ENCODE assay signal across 8 cellular contexts in genomic region chr7:80681272-80681885, GRCh38. TPM values are rescaled to one million over a fixed set of nuclear protein-coding genes. Genes with fewer than 3 reads are reported as not detected.
DNase-seq lines count a peak whose midpoint lies in the region; ATAC-seq, FAIRE-seq and TF ChIP-seq lines count a peak whose summit lies in the region.

No MANE protein-coding gene starts in this region.

- 0 out of 2 replicates have a peak, but pooled peaks cover 4% of the 10 kb centered on the region for H3F3A ChIP-seq in GM23338 (replicated peaks; ENCODE audit: low read depth)

- TF ChIP-seq CTCF in GM23338 (conservative IDR thresholded peaks at IDR 0.05; ENCODE audit: low read depth in 2 of 2) (peak; percentile 25 to 37; a peak in 3 of 4 replicates), retinal pigment epithelial cell (conservative IDR thresholded peaks at IDR 0.05; ENCODE audit: low read depth, low read length) (peak; percentile 61), kidney (IDR thresholded peaks at IDR 0.05; ENCODE audit: borderline replicate concordance, extremely low read depth, insufficient read depth) (no peak)

- FAIRE-seq in kidney (lab: Jason Lieb, UNC) = no peak

- no peak overlapping the region for H3K27ac Mint-ChIP-seq in GM23338

- intact Hi-C loops in kidney (cut with DNase I) = no loop called here

- peak; percentile 25 for DNase-seq in DMS 273 treated with DMSO at 0.1 percent for 48 hours (lab: John Stamatoyannopoulos, UW)
- peak; percentile 14 for DNase-seq in GM23338 (ENCODE audit: low spot score)
- DNase-seq in NCI-H460 (ENCODE audit: extremely low read depth, low read depth) = peak; percentile 49
- DNase-seq in epidermal melanocyte (ENCODE audit: insufficient read length, low spot score) = peak; percentile 24
- DNase-seq in retinal pigment epithelial cell (ENCODE audit: low read depth) = no peak
- DNase-seq in NK-92 (lab: John Stamatoyannopoulos, UW; ENCODE audit: unreplicated experiment) = no peak
- no peak for DNase-seq in UCSD-AML1 (lab: John Stamatoyannopoulos, UW; ENCODE audit: unreplicated experiment)
- DNase-seq in kidney = no peak

- no peaks in the 10 kb centered on the region for H3K9me3 ChIP-seq in kidney (ENCODE audit: control insufficient read depth in 1 of 2, low read length in 2 of 2)

- H3K36me3 Mint-ChIP-seq in GM23338 (ENCODE audit: low read depth) = no peaks in the 10 kb centered on the region

- no peak for ATAC-seq in GM23338

- H2AFZ ChIP-seq in GM23338 = no peak overlapping the region

- H3K36me3 ChIP-seq in GM23338 (ENCODE audit: insufficient read depth) = no peaks in the 10 kb centered on the region
- no peaks in the 10 kb centered on the region for H3K36me3 ChIP-seq in kidney (ENCODE audit: control insufficient read depth in 1 of 2, insufficient read depth in 2 of 2, low read length in 2 of 2)

- H3K27ac ChIP-seq in GM23338 (ENCODE audit: low read depth) (no peak overlapping the region), kidney (ENCODE audit: low read depth in 2 of 2, low read length in 2 of 2) (no peak overlapping the region)

- H3K9ac ChIP-seq in kidney (ENCODE audit: low read length in 2 of 2) = no peak overlapping the region

- no peak overlapping the region for H3K4me2 ChIP-seq in GM23338

- no peaks in the 10 kb centered on the region for H3K9me2 ChIP-seq in GM23338 (ENCODE audit: insufficient read depth)

- no peaks in the 10 kb centered on the region for H3K27me3 ChIP-seq in GM23338 (ENCODE audit: insufficient read depth)

- no peak overlapping the region for H3K4me3 ChIP-seq in GM23338
- H3K4me3 ChIP-seq in retinal pigment epithelial cell (ENCODE audit: low read length) = no peak overlapping the region
- H3K4me3 ChIP-seq in kidney (ENCODE audit: low read length in 2 of 2) = no peak overlapping the region

- H3K4me1 Mint-ChIP-seq in GM23338 = no peaks in the 10 kb centered on the region

- H3K9me3 Mint-ChIP-seq in GM23338 = peaks cover 15% of the 10 kb centered on the region

- H3K4me3 Mint-ChIP-seq in GM23338 = no peak overlapping the region

- H3K27me3 Mint-ChIP-seq in GM23338 (ENCODE audit: insufficient read depth, low read depth, poor library complexity) = no peaks in the 10 kb centered on the region

- H3K4me1 ChIP-seq in GM23338 (ENCODE audit: insufficient read depth) (no peaks in the 10 kb centered on the region), kidney (ENCODE audit: control insufficient read depth in 1 of 2, insufficient read depth in 1 of 2, low read depth in 1 of 2, low read length in 2 of 2) (no peaks in the 10 kb centered on the region)

- H3K79me2 ChIP-seq in GM23338 (replicated peaks; ENCODE audit: insufficient read depth) = no peaks in the 10 kb centered on the region

- no peaks in the 10 kb centered on the region for H4K20me1 ChIP-seq in GM23338 (replicated peaks; ENCODE audit: insufficient read depth)

TF ChIP-seq in GM23338, 12 proteins besides CTCF, POLR2A, EP300 and RAD21 (continues in another document):
- no peak for TF ChIP-seq JUNB (IDR thresholded peaks at IDR 0.05; ENCODE audit: unreplicated experiment)
- no peak for TF ChIP-seq CREB1 (CRISPR knock-in tag; IDR thresholded peaks at IDR 0.05; ENCODE audit: low read depth)
- no peak for TF ChIP-seq EZH2phosphoT487 (IDR thresholded peaks at IDR 0.05; ENCODE audit: unreplicated experiment)
- TF ChIP-seq ZNF114 (CRISPR knock-in tag; IDR thresholded peaks at IDR 0.05) = no peak
- no peak for TF ChIP-seq ZNF462 (CRISPR knock-in tag; IDR thresholded peaks at IDR 0.05)
- no peak for TF ChIP-seq EZH2 (IDR thresholded peaks at IDR 0.05; ENCODE audit: low read depth, unreplicated experiment)
- no peak for TF ChIP-seq ETS1 (IDR thresholded peaks at IDR 0.05)

RNA-seq across cellular contexts. Expression of gene CD36, which starts 42.9 kb away (rescaled TPM):
- total RNA-seq in GM23338 (2014; rRNA removed; shearing (Covaris generic)) = 1.7 and 1.8 TPM in 2 replicates
- polyA plus RNA-seq in GM23338 (2016; fragmentation: Nextera tagmentation; extraction: Ambion mirVana) (0.40 and 0.99 TPM in 2 replicates), kidney (ENCODE audit: insufficient read depth, low read depth, low replicate concordance) (6.7 TPM)
- total RNA-seq in NCI-H460 (2014; rRNA removed; shearing (Covaris generic)) = 0.82 and 0.84 TPM in 2 replicates
- polyA plus RNA-seq in NCI-H460 (2014; cell fraction: nucleus; rRNA removed) = 0.26 and 0.37 TPM in 2 replicates
- total RNA-seq in kidney = 10.0 TPM

Comparison
In these comparisons a context has a peak if more than half of its experiments do, and no peak if none do; other contexts are left out.
1. DNase-seq: peak in DMS 273 treated with DMSO at 0.1 percent for 48 hours (single experiment), GM23338 (single experiment), NCI-H460 (single experiment) and epidermal melanocyte (single experiment); none in retinal pigment epithelial cell (single experiment), NK-92 (single experiment), UCSD-AML1 (single experiment) and kidney (single experiment).